ENCODE assay signal across 20 cellular contexts in genomic region chr11:9072790-9073189, GRCh38.
"Had no signal": no experiment of that assay in that cellular context is flagged by ENCODE, and none has a peak within 500 bp of the region (broad histone marks: within the 10 kb centered on the region; RNA-seq: fewer than 3 reads in every experiment).

No MANE protein-coding gene starts in this region.

- H3K27me3 ChIP-seq: MG63, SJSA1 had no signal

- FAIRE-seq: HepG2, RCC 7860 had no signal

- DNase-seq: IMR-90, Karpas-422, KG1, MG63, NCI-H1092 treated with DMSO at 0.1 percent for 48 hours, NCI-H1436, NCI-H187, NCI-H2029, NCI-H2081 treated with DMSO at 0.1 percent for 48 hours, NCI-H2171, NCI-H226, NCI-H446 treated with DMSO at 0.1 percent for 48 hours, NCI-H510A treated with DMSO at 0.1 percent for 48 hours, NCI-H526, Right ventricle myocardium superior, RPMI8226, SIG-M5 had no signal

- H3K9me3 ChIP-seq: MG63, SJSA1 had no signal

- H3K36me3 ChIP-seq: MG63, SJSA1 had no signal

- ATAC-seq: HepG2 had no signal

- H3K27ac ChIP-seq: SJSA1 had no signal

- H3K4me3 ChIP-seq: MG63, SJSA1 had no signal

- H3K4me1 ChIP-seq: SJSA1 had no signal
